ENCODE assay signal across 22 cellular contexts in the genomic region with DNA sequence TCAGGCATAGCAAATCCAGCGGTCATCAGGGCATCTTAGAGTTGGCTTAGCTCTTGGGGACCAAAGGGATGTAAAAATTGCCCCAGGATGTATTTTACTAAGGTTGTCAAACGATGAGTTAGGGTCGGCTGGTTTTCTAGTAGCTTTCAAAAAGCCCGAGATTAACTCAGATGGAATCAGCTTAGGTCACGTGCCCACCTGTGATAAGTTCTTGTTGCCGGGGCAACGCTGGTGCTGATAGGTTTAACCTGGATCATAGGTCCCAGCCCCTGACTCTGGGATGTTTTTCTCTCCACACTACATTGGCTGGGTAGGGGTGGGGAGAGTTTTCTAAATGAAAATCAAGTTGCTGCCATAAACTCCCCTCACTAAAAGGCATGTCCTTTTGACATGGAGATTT.
"Had no signal": no experiment of that assay in that cellular context is flagged by ENCODE, and none has a peak within 500 bp of the region (broad histone marks: within the 10 kb centered on the region; RNA-seq: fewer than 3 reads in every experiment).

No MANE protein-coding gene starts in this region.

- H3K27ac ChIP-seq: epithelial cell of prostate, esophagus squamous epithelium, gastrocnemius medialis, heart right ventricle, left lung, lower lobe of right lung had no signal

- H3K4me3 ChIP-seq: esophagus squamous epithelium, gastrocnemius medialis, heart right ventricle, left lung, lower lobe of right lung, mucosa of descending colon had no signal

- H3K36me3 ChIP-seq: esophagus squamous epithelium, gastrocnemius medialis, heart right ventricle, left lung, lower lobe of right lung had no signal

- DNase-seq: cortex of kidney; effector CD8-positive, alpha-beta T cell; effector memory CD8-positive, alpha-beta T cell; endodermal cell; erythroblast; esophagus squamous epithelium; foreskin fibroblast; foreskin melanocyte; gastrocnemius medialis; glutamatergic neuron; head of caudate nucleus; heart right ventricle; hippocampal formation; left cardiac atrium; left lung; left ventricle myocardium superior; lower lobe of right lung; mesenchymal stem cell; mucosa of descending colon; naive B cell; naive thymus-derived CD8-positive, alpha-beta T cell had no signal

- H3K27me3 ChIP-seq: gastrocnemius medialis had no signal

- H3K9me3 ChIP-seq: esophagus squamous epithelium, gastrocnemius medialis, left lung, lower lobe of right lung, mucosa of descending colon had no signal
